ENCODE assay signal across 1 cellular context in genomic region chr3:58563386-58564035, GRCh38.
A peak's percentile ranks its signal among the peaks of the same experiment; 100 is the strongest.
TF ChIP-seq lines count a peak whose summit lies in the region.

No MANE protein-coding gene starts in this region.

TF ChIP-seq in HepG2, 621 proteins besides CTCF, POLR2A, EP300 and RAD21:
- no peak for TF ChIP-seq FOXA3 (CRISPR knock-in tag; IDR thresholded peaks at IDR 0.05)
- TF ChIP-seq TEAD3 (CRISPR knock-in tag; optimal IDR thresholded peaks at IDR 0.05; ENCODE audit: borderline replicate concordance), result peak; percentile 40
- TF ChIP-seq, protein P1, sequence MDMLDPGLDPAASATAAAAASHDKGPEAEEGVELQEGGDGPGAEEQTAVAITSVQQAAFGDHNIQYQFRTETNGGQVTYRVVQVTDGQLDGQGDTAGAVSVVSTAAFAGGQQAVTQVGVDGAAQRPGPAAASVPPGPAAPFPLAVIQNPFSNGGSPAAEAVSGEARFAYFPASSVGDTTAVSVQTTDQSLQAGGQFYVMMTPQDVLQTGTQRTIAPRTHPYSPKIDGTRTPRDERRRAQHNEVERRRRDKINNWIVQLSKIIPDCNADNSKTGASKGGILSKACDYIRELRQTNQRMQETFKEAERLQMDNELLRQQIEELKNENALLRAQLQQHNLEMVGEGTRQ (IDR thresholded peaks at IDR 0.05; ENCODE audit: low read depth, low read length), result no peak
- TF ChIP-seq, protein P1 (CRISPR knock-in tag; IDR thresholded peaks at IDR 0.05; ENCODE audit: borderline replicate concordance), result no peak
- TF ChIP-seq ZNF737 (CRISPR knock-in tag; IDR thresholded peaks at IDR 0.05; ENCODE audit: borderline replicate concordance), result no peak
- TF ChIP-seq HMGA1 (CRISPR knock-in tag; conservative IDR thresholded peaks at IDR 0.05), result no peak
- TF ChIP-seq, protein P2, sequence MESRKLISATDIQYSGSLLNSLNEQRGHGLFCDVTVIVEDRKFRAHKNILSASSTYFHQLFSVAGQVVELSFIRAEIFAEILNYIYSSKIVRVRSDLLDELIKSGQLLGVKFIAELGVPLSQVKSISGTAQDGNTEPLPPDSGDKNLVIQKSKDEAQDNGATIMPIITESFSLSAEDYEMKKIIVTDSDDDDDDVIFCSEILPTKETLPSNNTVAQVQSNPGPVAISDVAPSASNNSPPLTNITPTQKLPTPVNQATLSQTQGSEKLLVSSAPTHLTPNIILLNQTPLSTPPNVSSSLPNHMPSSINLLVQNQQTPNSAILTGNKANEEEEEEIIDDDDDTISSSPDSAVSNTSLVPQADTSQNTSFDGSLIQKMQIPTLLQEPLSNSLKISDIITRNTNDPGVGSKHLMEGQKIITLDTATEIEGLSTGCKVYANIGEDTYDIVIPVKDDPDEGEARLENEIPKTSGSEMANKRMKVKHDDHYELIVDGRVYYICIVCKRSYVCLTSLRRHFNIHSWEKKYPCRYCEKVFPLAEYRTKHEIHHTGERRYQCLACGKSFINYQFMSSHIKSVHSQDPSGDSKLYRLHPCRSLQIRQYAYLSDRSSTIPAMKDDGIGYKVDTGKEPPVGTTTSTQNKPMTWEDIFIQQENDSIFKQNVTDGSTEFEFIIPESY (CRISPR knock-in tag; IDR thresholded peaks at IDR 0.05), result no peak
- TF ChIP-seq, protein P3, sequence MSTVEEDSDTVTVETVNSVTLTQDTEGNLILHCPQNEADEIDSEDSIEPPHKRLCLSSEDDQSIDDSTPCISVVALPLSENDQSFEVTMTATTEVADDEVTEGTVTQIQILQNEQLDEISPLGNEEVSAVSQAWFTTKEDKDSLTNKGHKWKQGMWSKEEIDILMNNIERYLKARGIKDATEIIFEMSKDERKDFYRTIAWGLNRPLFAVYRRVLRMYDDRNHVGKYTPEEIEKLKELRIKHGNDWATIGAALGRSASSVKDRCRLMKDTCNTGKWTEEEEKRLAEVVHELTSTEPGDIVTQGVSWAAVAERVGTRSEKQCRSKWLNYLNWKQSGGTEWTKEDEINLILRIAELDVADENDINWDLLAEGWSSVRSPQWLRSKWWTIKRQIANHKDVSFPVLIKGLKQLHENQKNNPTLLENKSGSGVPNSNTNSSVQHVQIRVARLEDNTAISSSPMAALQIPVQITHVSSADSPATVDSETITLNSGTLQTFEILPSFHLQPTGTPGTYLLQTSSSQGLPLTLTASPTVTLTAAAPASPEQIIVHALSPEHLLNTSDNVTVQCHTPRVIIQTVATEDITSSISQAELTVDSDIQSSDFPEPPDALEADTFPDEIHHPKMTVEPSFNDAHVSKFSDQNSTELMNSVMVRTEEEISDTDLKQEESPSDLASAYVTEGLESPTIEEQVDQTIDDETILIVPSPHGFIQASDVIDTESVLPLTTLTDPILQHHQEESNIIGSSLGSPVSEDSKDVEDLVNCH (CRISPR knock-in tag; IDR thresholded peaks at IDR 0.05), result no peak
- TF ChIP-seq, protein P4, sequence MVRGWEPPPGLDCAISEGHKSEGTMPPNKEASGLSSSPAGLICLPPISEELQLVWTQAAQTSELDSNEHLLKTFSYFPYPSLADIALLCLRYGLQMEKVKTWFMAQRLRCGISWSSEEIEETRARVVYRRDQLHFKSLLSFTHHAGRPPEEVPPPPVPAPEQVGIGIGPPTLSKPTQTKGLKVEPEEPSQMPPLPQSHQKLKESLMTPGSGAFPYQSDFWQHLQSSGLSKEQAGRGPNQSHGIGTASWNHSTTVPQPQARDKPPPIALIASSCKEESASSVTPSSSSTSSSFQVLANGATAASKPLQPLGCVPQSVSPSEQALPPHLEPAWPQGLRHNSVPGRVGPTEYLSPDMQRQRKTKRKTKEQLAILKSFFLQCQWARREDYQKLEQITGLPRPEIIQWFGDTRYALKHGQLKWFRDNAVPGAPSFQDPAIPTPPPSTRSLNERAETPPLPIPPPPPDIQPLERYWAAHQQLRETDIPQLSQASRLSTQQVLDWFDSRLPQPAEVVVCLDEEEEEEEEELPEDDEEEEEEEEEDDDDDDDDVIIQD (CRISPR knock-in tag; IDR thresholded peaks at IDR 0.05; ENCODE audit: low read depth), result no peak
- TF ChIP-seq FOSL2 (CRISPR knock-in tag; IDR thresholded peaks at IDR 0.05), result peak; percentile 45; the same call in 1 of the 2 replicates
- no peak for TF ChIP-seq ZNF280D (CRISPR knock-in tag; IDR thresholded peaks at IDR 0.05)
- TF ChIP-seq, protein P5, sequence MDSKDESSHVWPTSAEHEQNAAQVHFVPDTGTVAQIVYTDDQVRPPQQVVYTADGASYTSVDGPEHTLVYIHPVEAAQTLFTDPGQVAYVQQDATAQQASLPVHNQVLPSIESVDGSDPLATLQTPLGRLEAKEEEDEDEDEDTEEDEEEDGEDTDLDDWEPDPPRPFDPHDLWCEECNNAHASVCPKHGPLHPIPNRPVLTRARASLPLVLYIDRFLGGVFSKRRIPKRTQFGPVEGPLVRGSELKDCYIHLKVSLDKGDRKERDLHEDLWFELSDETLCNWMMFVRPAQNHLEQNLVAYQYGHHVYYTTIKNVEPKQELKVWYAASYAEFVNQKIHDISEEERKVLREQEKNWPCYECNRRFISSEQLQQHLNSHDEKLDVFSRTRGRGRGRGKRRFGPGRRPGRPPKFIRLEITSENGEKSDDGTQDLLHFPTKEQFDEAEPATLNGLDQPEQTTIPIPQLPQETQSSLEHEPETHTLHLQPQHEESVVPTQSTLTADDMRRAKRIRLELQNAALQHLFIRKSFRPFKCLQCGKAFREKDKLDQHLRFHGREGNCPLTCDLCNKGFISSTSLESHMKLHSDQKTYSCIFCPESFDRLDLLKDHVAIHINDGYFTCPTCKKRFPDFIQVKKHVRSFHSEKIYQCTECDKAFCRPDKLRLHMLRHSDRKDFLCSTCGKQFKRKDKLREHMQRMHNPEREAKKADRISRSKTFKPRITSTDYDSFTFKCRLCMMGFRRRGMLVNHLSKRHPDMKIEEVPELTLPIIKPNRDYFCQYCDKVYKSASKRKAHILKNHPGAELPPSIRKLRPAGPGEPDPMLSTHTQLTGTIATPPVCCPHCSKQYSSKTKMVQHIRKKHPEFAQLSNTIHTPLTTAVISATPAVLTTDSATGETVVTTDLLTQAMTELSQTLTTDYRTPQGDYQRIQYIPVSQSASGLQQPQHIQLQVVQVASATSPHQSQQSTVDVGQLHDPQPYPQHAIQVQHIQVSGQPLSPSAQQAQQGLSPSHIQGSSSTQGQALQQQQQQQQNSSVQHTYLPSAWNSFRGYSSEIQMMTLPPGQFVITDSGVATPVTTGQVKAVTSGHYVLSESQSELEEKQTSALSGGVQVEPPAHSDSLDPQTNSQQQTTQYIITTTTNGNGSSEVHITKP (CRISPR knock-in tag; IDR thresholded peaks at IDR 0.05; ENCODE audit: low read depth), result 0 out of 2 replicates have a peak, but pooled peaks have one; percentile 59
- TF ChIP-seq KDM5B (CRISPR knock-in tag; IDR thresholded peaks at IDR 0.05; ENCODE audit: borderline replicate concordance), result no peak
- no peak for TF ChIP-seq ZNF670 (CRISPR knock-in tag; IDR thresholded peaks at IDR 0.05; ENCODE audit: borderline replicate concordance)
